Comparison of ENCODE assay signal across 12 cellular contexts in the genomic region with DNA sequence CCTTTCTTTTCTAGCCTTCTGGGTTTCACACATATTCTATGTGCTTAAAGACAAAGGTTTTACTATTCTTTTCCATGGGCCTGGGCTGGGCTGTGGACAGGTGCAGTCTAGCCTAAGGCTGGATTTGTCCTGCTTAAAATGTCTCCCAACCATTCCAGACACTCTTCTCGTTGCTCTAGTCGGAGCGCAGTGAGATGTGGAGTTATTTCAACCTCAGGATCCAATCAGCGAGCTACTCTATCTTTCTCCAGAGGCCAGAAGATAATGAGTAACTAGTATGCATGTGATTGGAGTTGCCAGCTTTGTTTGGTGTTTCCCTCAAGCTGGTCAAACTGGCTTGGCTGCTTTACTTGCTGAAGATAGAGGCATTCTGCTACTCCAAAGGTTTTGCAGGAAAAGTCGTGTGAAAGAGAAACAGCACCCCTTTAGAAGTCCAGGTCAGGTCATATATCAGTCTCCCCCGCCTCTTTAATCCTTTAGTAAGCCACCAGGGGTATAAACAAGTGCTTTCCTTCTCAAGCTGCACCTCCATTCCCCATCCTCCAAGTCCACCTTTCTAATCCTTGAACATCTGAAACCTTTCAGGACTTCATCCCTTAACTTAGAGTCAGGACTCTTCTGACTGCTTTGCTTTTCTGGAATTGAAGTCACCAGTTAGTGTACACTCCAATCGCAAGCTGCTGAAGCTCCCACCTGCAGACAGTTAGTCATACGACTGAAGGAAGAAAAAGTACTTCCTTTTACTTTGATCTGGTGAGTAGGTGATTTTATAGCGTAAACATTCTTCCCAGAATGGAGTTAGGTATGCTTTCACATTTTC.
A peak's percentile ranks its signal among the peaks of the same experiment; 100 is the strongest.
DNase-seq lines count a peak whose midpoint lies in the region; ATAC-seq and TF ChIP-seq lines count a peak whose summit lies in the region.
"Had no signal": no experiment of that assay in that cellular context is flagged by ENCODE, and none has a peak within 500 bp of the region (broad histone marks: within the 10 kb centered on the region; RNA-seq: fewer than 3 reads in every experiment).

No MANE protein-coding gene starts in this region.

- WGBS in testis, 2 donors: 81 to 84% methylated on average over 9 of the region's 9 CpGs

- H3K9me3 Mint-ChIP-seq in dendritic cell treated with granulocyte-macrophage colony-stimulating factor and Interleukin-4, amounts not matched to agents 40 ng/mL and 50 ng/mL, for 4 days: no peaks in the 10 kb centered on the region
- no peaks in the 10 kb centered on the region for H3K9me3 Mint-ChIP-seq in mesothelial cell of epicardium
- H3K9me3 Mint-ChIP-seq: CD4-positive, alpha-beta T cell had no signal

- H3K79me2 ChIP-seq in ACC112 (ENCODE audit: control insufficient read depth, insufficient read depth, low read length, unreplicated experiment): peaks cover 60% of the 10 kb centered on the region

- H3K27me3 ChIP-seq in ACC112 (ENCODE audit: insufficient read depth, low read length) (no peaks in the 10 kb centered on the region), testis (no peaks in the 10 kb centered on the region)
- H3K27me3 ChIP-seq: esophagus muscularis mucosa, MG63 had no signal

- H3K36me3 ChIP-seq in ACC112 (ENCODE audit: insufficient read depth, low read length): peaks cover 11% of the 10 kb centered on the region; the same call in 1 of the 2 replicates
- H3K36me3 ChIP-seq in testis (ENCODE audit: low read depth, missing control alignments): no peaks in the 10 kb centered on the region
- H3K36me3 ChIP-seq: esophagus muscularis mucosa had no signal

- H3K4me1 ChIP-seq in ACC112 (ENCODE audit: control insufficient read depth, insufficient read depth, low read length, unreplicated experiment) (peaks cover 45% of the 10 kb centered on the region), testis (peaks cover 8% of the 10 kb centered on the region)

- no peak for TF ChIP-seq POLR2A in testis (IDR thresholded peaks at IDR 0.05)

- TF ChIP-seq CTCF in mesothelial cell of epicardium (IDR thresholded peaks at IDR 0.05; ENCODE audit: unreplicated experiment): no peak
- no peak for TF ChIP-seq CTCF in testis (IDR thresholded peaks at IDR 0.05)

- H3K9me3 ChIP-seq in testis: no peaks in the 10 kb centered on the region
- H3K9me3 ChIP-seq: esophagus muscularis mucosa, MG63 had no signal

- H3K36me3 Mint-ChIP-seq in dendritic cell treated with granulocyte-macrophage colony-stimulating factor and Interleukin-4, amounts not matched to agents 40 ng/mL and 50 ng/mL, for 4 days (ENCODE audit: low read depth): no peaks in the 10 kb centered on the region
- peaks cover 2% of the 10 kb centered on the region for H3K36me3 Mint-ChIP-seq in mesothelial cell of epicardium

- H2AFZ ChIP-seq in ACC112 (ENCODE audit: low read length, unreplicated experiment): no peak overlapping the region

- peak; percentile 29 for DNase-seq in Jurkat, Clone E6-1 (ENCODE audit: low read depth, low spot score)
- peak; percentile 42 to 67 for DNase-seq in mesothelial cell of epicardium (ENCODE audit: low spot score in 2 of 2, unreplicated experiment in 2 of 2)
- no peak for DNase-seq in testis
- no peak for DNase-seq in 8988T
- DNase-seq: CD4-positive, alpha-beta T cell; MG63; T-helper 2 cell had no signal

- H3K4me1 Mint-ChIP-seq in dendritic cell treated with granulocyte-macrophage colony-stimulating factor and Interleukin-4, amounts not matched to agents 40 ng/mL and 50 ng/mL, for 4 days (ENCODE audit: low read depth): peaks cover 61% of the 10 kb centered on the region
- H3K4me1 Mint-ChIP-seq in mesothelial cell of epicardium: peaks cover 60% of the 10 kb centered on the region

- no peaks in the 10 kb centered on the region for H3K27me3 Mint-ChIP-seq in dendritic cell treated with granulocyte-macrophage colony-stimulating factor and Interleukin-4, amounts not matched to agents 40 ng/mL and 50 ng/mL, for 4 days
- no peaks in the 10 kb centered on the region for H3K27me3 Mint-ChIP-seq in mesothelial cell of epicardium (ENCODE audit: low read depth)
- H3K27me3 Mint-ChIP-seq: CD4-positive, alpha-beta T cell had no signal

- H3K4me3 ChIP-seq in ACC112 (ENCODE audit: low read depth, low read length) (no peak overlapping the region), testis (no peak overlapping the region)
- H3K4me3 ChIP-seq in Jurkat, Clone E6-1 (ENCODE audit: low read length): no peak overlapping the region
- H3K4me3 ChIP-seq: esophagus muscularis mucosa, MG63 had no signal

- H3K4me3 Mint-ChIP-seq in dendritic cell treated with granulocyte-macrophage colony-stimulating factor and Interleukin-4, amounts not matched to agents 40 ng/mL and 50 ng/mL, for 4 days: no peak overlapping the region
- peak overlapping the region; percentile 63 for H3K4me3 Mint-ChIP-seq in mesothelial cell of epicardium
- H3K4me3 Mint-ChIP-seq: CD4-positive, alpha-beta T cell had no signal

- ATAC-seq in GM18907 (IDR thresholded peaks at IDR 0.05; ENCODE audit: unreplicated experiment): no peak
- no peak for ATAC-seq in HG03196 (IDR thresholded peaks at IDR 0.05; ENCODE audit: unreplicated experiment)

- intact Hi-C loops in dendritic cell treated with granulocyte-macrophage colony-stimulating factor and Interleukin-4, amounts not matched to agents 40 ng/mL and 50 ng/mL, for 4 days (cut with micrococcal nuclease): no loop called here
- intact Hi-C loops in testis (cut with DNase I; ENCODE audit: low total_unique reads): no loop called here

- H3K27ac Mint-ChIP-seq in dendritic cell treated with granulocyte-macrophage colony-stimulating factor and Interleukin-4, amounts not matched to agents 40 ng/mL and 50 ng/mL, for 4 days: peak overlapping the region; percentile 37
- H3K27ac Mint-ChIP-seq in mesothelial cell of epicardium: peak overlapping the region; percentile 98
- H3K27ac Mint-ChIP-seq: CD4-positive, alpha-beta T cell had no signal

- H3K27ac ChIP-seq in ACC112 (ENCODE audit: low read depth, low read length) (peak overlapping the region; percentile 82; the same call in 1 of the 2 replicates), testis (no peak overlapping the region)

Comparison
In these comparisons a context has a peak if more than half of its experiments do, and no peak if none do; other contexts are left out.
1. DNase-seq: peak in Jurkat, Clone E6-1 (single experiment) and mesothelial cell of epicardium (2 of 2); none in testis (single experiment) and 8988T (single experiment).